Comparison of ENCODE assay signal across 22 cellular contexts in genomic region chr7:132420527-132420926, GRCh38.
"Had no signal": no experiment of that assay in that cellular context is flagged by ENCODE, and none has a peak within 500 bp of the region (broad histone marks: within the 10 kb centered on the region; RNA-seq: fewer than 3 reads in every experiment).

No MANE protein-coding gene starts in this region.

- H3K27me3 Mint-ChIP-seq: activated naive CD4-positive, alpha-beta T cell treated with anti-CD3 and anti-CD28 coated beads, Interleukin-2, amount 50 U/mL, for 24 hours; central memory CD8-positive, alpha-beta T cell; stimulated activated naive CD8-positive, alpha-beta T cell treated with anti-CD3 and anti-CD28 coated beads, Interleukin-15, Interleukin-2, amounts not matched to agents 100 ng/mL and 50 ng/mL, for 24 hours had no signal

- H3K4me3 Mint-ChIP-seq: activated CD8-positive, alpha-beta T cell treated with anti-CD3 and anti-CD28 coated beads, Interleukin-2, amount 10 ng/mL, durations not matched to agents 7 days and 5 days; activated naive CD4-positive, alpha-beta T cell treated with anti-CD3 and anti-CD28 coated beads, Interleukin-2, amount 50 U/mL, for 24 hours; brain; central memory CD8-positive, alpha-beta T cell; nephron; stimulated activated naive CD8-positive, alpha-beta T cell treated with anti-CD3 and anti-CD28 coated beads, Interleukin-15, Interleukin-2, amounts not matched to agents 100 ng/mL and 50 ng/mL, for 24 hours had no signal

- H3K4me1 ChIP-seq: parathyroid adenoma, suprapubic skin had no signal

- H3K27me3 ChIP-seq: right lobe of liver, tibial nerve had no signal

- H3K27ac Mint-ChIP-seq: activated naive CD4-positive, alpha-beta T cell treated with anti-CD3 and anti-CD28 coated beads, Interleukin-2, amount 50 U/mL, for 24 hours; brain; nephron; stimulated activated naive CD8-positive, alpha-beta T cell treated with anti-CD3 and anti-CD28 coated beads, Interleukin-15, Interleukin-2, amounts not matched to agents 100 ng/mL and 50 ng/mL, for 24 hours had no signal

- H3K36me3 ChIP-seq: right lobe of liver, suprapubic skin, tibial nerve had no signal

- H3K36me3 Mint-ChIP-seq: brain had no signal

- H3K9me3 ChIP-seq: right lobe of liver, suprapubic skin, tibial nerve had no signal

- DNase-seq: activated CD4-positive, alpha-beta T cell treated with anti-CD3 and anti-CD28 coated beads for 1 hour; activated CD4-positive, alpha-beta T cell treated with anti-CD3 and anti-CD28 coated beads, Interleukin-2, amount 50 U/mL, for 1 hour; activated CD8-positive, alpha-beta T cell treated with anti-CD3 and anti-CD28 coated beads, Interleukin-2, amount 10 ng/mL, durations not matched to agents 7 days and 5 days; activated gamma-delta T cell treated with Interleukin-2 at 50 U/mL for 16 hours; aorta; erythroblast; mammary epithelial cell; midbrain; right lobe of liver; stimulated activated CD4-positive, alpha-beta T cell treated with anti-CD3 and anti-CD28 coated beads, Interleukin-1b, Interleukin-23, amount 100 ng/mL, for 48 hours; T-helper 9 cell had no signal

- H3K4me3 ChIP-seq: coronary artery, right lobe of liver, skin epidermis, suprapubic skin, tibial nerve had no signal

- H3K27ac ChIP-seq: coronary artery, parathyroid adenoma, right lobe of liver, skin epidermis, suprapubic skin, tibial nerve had no signal

- H3K9ac ChIP-seq: parathyroid adenoma had no signal

- ATAC-seq: activated CD8-positive, alpha-beta T cell treated with anti-CD3 and anti-CD28 coated beads, Interleukin-2, amount 10 ng/mL, durations not matched to agents 7 days and 5 days; left lobe of liver; right lobe of liver had no signal
